1 cellular context compared by ENCODE assay signal in genomic region chr13:112210401-112210800, GRCh38.
TF ChIP-seq lines count a peak whose summit lies in the region.

No MANE protein-coding gene starts in this region.

TF ChIP-seq in H1, 55 proteins besides CTCF, POLR2A, EP300 and RAD21:
- TF ChIP-seq SP4 (IDR thresholded peaks at IDR 0.05; ENCODE audit: low read length) (no peak), TAF7 (optimal IDR thresholded peaks at IDR 0.05; ENCODE audit: borderline replicate concordance, low read depth, low read length) (no peak), CHD2 (IDR thresholded peaks at IDR 0.05; ENCODE audit: low read length) (no peak), RNF2 (IDR thresholded peaks at IDR 0.05; ENCODE audit: borderline replicate concordance, low read depth, low read length, missing control alignments, poor library complexity, severe bottlenecking) (no peak), CHD1 (IDR thresholded peaks at IDR 0.05; ENCODE audit: low read depth, low read length) (no peak), HDAC2 (IDR thresholded peaks at IDR 0.05; ENCODE audit: borderline replicate concordance in 1 of 2, low read depth in 2 of 2, low read length in 2 of 2) (no peak), MAFK (IDR thresholded peaks at IDR 0.05; ENCODE audit: low read depth, low read length) (no peak), ZNF274 (IDR thresholded peaks at IDR 0.05; ENCODE audit: borderline replicate concordance, extremely low read depth, low read length) (no peak), RXRA (IDR thresholded peaks at IDR 0.05; ENCODE audit: insufficient read depth, low read depth, low read length) (no peak), PHF8 (conservative IDR thresholded peaks at IDR 0.05; ENCODE audit: low read depth, low read length) (no peak), CEBPB (IDR thresholded peaks at IDR 0.05; ENCODE audit: low read depth, low read length) (no peak), TAF1 (IDR thresholded peaks at IDR 0.05; ENCODE audit: low read depth, low read length) (no peak), SIX5 (IDR thresholded peaks at IDR 0.05; ENCODE audit: low read depth, low read length) (no peak), SP1 (IDR thresholded peaks at IDR 0.05; ENCODE audit: low read depth, low read length) (no peak), BCL11A (IDR thresholded peaks at IDR 0.05; ENCODE audit: low read depth in 2 of 2, low read length in 2 of 2) (no peak), CTBP2 (IDR thresholded peaks at IDR 0.05; ENCODE audit: borderline replicate concordance, insufficient read depth, insufficient read length, low read length) (no peak), YY1 (IDR thresholded peaks at IDR 0.05; ENCODE audit: low read depth, low read length) (no peak), POU5F1 (IDR thresholded peaks at IDR 0.05; ENCODE audit: low read depth, low read length) (no peak), TBP (IDR thresholded peaks at IDR 0.05; ENCODE audit: low read depth, low read length) (no peak), ASH2L (IDR thresholded peaks at IDR 0.05; ENCODE audit: low read length) (no peak)
